In genomic region chr12:62689042-62689839, GRCh38 we compare ENCODE assay signal across 17 cellular contexts.
"Had no signal": no experiment of that assay in that cellular context is flagged by ENCODE, and none has a peak within 500 bp of the region (broad histone marks: within the 10 kb centered on the region; RNA-seq: fewer than 3 reads in every experiment).

No MANE protein-coding gene starts in this region.

- FAIRE-seq: kidney had no signal

- H3K36me3 ChIP-seq: transverse colon, vagina had no signal

- H3K27me3 ChIP-seq: hepatocyte, transverse colon, vagina had no signal

- H3K4me3 Mint-ChIP-seq: activated naive CD8-positive, alpha-beta T cell treated with anti-CD3 and anti-CD28 coated beads, Interleukin-2, amount 10 ng/mL, durations not matched to agents 7 days and 5 days; dendritic cell treated with granulocyte-macrophage colony-stimulating factor and Interleukin-4, amounts not matched to agents 40 ng/mL and 50 ng/mL, for 4 days; natural killer cell treated with Interleukin-12 subunit alpha and Interleukin-12 subunit beta and Interleukin-15 and Interleukin-18, amount 100 ng/mL, for 72 hours; stimulated activated memory B cell treated with anti-CD40 and anti-IgM and Interleukin-4, amounts not matched to agents 10 μg/mL and 1 μg/mL and 100 μg/mL, for 72 hours had no signal

- H3K9me3 Mint-ChIP-seq: activated naive CD8-positive, alpha-beta T cell treated with anti-CD3 and anti-CD28 coated beads, Interleukin-2, amount 10 ng/mL, durations not matched to agents 7 days and 5 days; dendritic cell treated with granulocyte-macrophage colony-stimulating factor and Interleukin-4, amounts not matched to agents 40 ng/mL and 50 ng/mL, for 4 days; natural killer cell treated with Interleukin-12 subunit alpha and Interleukin-12 subunit beta and Interleukin-15 and Interleukin-18, amount 100 ng/mL, for 72 hours; stimulated activated memory B cell treated with anti-CD40 and anti-IgM and Interleukin-4, amounts not matched to agents 10 μg/mL and 1 μg/mL and 100 μg/mL, for 72 hours had no signal

- H3K4me2 ChIP-seq: hepatocyte had no signal

- H3K36me3 Mint-ChIP-seq: activated naive CD8-positive, alpha-beta T cell treated with anti-CD3 and anti-CD28 coated beads, Interleukin-2, amount 10 ng/mL, durations not matched to agents 7 days and 5 days; natural killer cell treated with Interleukin-12 subunit alpha and Interleukin-12 subunit beta and Interleukin-15 and Interleukin-18, amount 100 ng/mL, for 72 hours; stimulated activated memory B cell treated with anti-CD40 and anti-IgM and Interleukin-4, amounts not matched to agents 10 μg/mL and 1 μg/mL and 100 μg/mL, for 72 hours had no signal

- H3K4me1 Mint-ChIP-seq: stimulated activated memory B cell treated with anti-CD40 and anti-IgM and Interleukin-4, amounts not matched to agents 10 μg/mL and 1 μg/mL and 100 μg/mL, for 72 hours had no signal

- H3K4me1 ChIP-seq: left ventricle myocardium inferior had no signal

- H3K79me2 ChIP-seq: hepatocyte had no signal

- H3K9me3 ChIP-seq: left ventricle myocardium inferior, transverse colon, vagina had no signal

- H2AFZ ChIP-seq: hepatocyte had no signal

- ATAC-seq: activated CD4-positive, CD25-positive, alpha-beta regulatory T cell treated with anti-CD3 and anti-CD28 coated beads, Interleukin-2, amount 50 U/mL, for 24 hours; stimulated activated memory B cell treated with anti-CD40 and anti-IgM and Interleukin-4, amounts not matched to agents 10 μg/mL and 1 μg/mL and 100 μg/mL, for 72 hours had no signal

- H3K27ac Mint-ChIP-seq: activated naive CD8-positive, alpha-beta T cell treated with anti-CD3 and anti-CD28 coated beads, Interleukin-2, amount 10 ng/mL, durations not matched to agents 7 days and 5 days; dendritic cell treated with granulocyte-macrophage colony-stimulating factor and Interleukin-4, amounts not matched to agents 40 ng/mL and 50 ng/mL, for 4 days; natural killer cell treated with Interleukin-12 subunit alpha and Interleukin-12 subunit beta and Interleukin-15 and Interleukin-18, amount 100 ng/mL, for 72 hours; stimulated activated memory B cell treated with anti-CD40 and anti-IgM and Interleukin-4, amounts not matched to agents 10 μg/mL and 1 μg/mL and 100 μg/mL, for 72 hours had no signal

- H3K27ac ChIP-seq: hepatocyte, left ventricle myocardium inferior, transverse colon, vagina had no signal

- H3K4me3 ChIP-seq: hepatocyte, left ventricle myocardium inferior, transverse colon, vagina had no signal

- DNase-seq: activated naive CD4-positive, alpha-beta T cell; activated naive CD8-positive, alpha-beta T cell treated with anti-CD3 and anti-CD28 coated beads, Interleukin-2, amount 10 ng/mL, durations not matched to agents 7 days and 5 days; anterior cingulate cortex; cerebellar nuclear complex; effector memory CD4-positive, alpha-beta T cell; kidney; left ventricle myocardium inferior; mesendoderm; nucleus accumbens; stimulated activated CD4-positive, alpha-beta T cell treated with anti-CD3 and anti-CD28 coated beads, Interleukin-2, amount 100 ng/mL, for 48 hours; transverse colon had no signal

- H3K27me3 Mint-ChIP-seq: dendritic cell treated with granulocyte-macrophage colony-stimulating factor and Interleukin-4, amounts not matched to agents 40 ng/mL and 50 ng/mL, for 4 days; natural killer cell treated with Interleukin-12 subunit alpha and Interleukin-12 subunit beta and Interleukin-15 and Interleukin-18, amount 100 ng/mL, for 72 hours; stimulated activated memory B cell treated with anti-CD40 and anti-IgM and Interleukin-4, amounts not matched to agents 10 μg/mL and 1 μg/mL and 100 μg/mL, for 72 hours had no signal
